21 cellular contexts compared by ENCODE assay signal in the genomic region with DNA sequence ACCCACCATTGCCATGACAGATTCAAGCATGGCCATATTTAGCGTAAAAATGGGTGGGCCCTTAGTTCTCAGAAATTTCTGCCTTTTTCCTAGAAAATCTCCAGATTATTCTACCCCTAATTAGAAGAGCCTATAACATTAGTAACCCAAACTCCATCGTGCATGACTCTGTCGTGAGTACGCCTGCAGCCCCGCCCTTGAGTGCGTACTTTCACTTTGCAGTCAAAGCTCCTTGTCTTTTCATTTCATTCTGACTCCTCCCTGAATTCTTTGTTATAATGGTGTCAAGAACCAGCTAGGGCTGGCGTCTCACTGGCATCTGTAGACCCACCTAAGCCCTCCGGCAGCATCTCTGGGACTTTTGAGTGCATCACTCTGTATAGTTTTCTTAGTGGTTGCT.
"Had no signal": no experiment of that assay in that cellular context is flagged by ENCODE, and none has a peak within 500 bp of the region (broad histone marks: within the 10 kb centered on the region; RNA-seq: fewer than 3 reads in every experiment).

No MANE protein-coding gene starts in this region.

- DNase-seq: activated CD4-positive, alpha-beta memory T cell treated with anti-CD3 and anti-CD28 coated beads, Interleukin-2, amount 10 ng/mL, durations not matched to agents 7 days and 5 days; activated CD4-positive, alpha-beta T cell treated with anti-CD3 and anti-CD28 coated beads, Interleukin-2, amount 10 ng/mL, durations not matched to agents 24 days and 14 days; activated gamma-delta T cell treated with Interleukin-2 at 50 U/mL for 16 hours; activated T-cell treated with anti-CD3 and anti-CD28 coated beads, Interleukin-2, amount 50 U/mL, for 1 hour; adrenal gland; cerebellar nuclear complex; cortex of kidney; heart right ventricle; left lung; spleen; stimulated activated CD4-positive, alpha-beta T cell treated with anti-CD3 and anti-CD28 coated beads, Interleukin-4, amount 100 ng/mL, for 24 hours; stimulated activated naive CD8-positive, alpha-beta T cell treated with anti-CD3 and anti-CD28 coated beads, Interleukin-15, Interleukin-2, amounts not matched to agents 100 U/mL and 50 U/mL, for 24 hours; substantia nigra; thyroid gland had no signal

- H3K4me3 ChIP-seq: adrenal gland, heart right ventricle, left lung, lung, spleen, thyroid gland had no signal

- H3K36me3 Mint-ChIP-seq: activated naive CD8-positive, alpha-beta T cell; natural killer cell treated with Interleukin-12 subunit alpha and Interleukin-12 subunit beta and Interleukin-15 and Interleukin-18, amount 100 ng/mL, for 72 hours had no signal

- H3K27me3 ChIP-seq: adrenal gland, heart right ventricle, left lung, spleen, thyroid gland had no signal

- H3K4me1 ChIP-seq: adrenal gland, heart right ventricle, left lung, spleen, thyroid gland had no signal

- ATAC-seq: activated CD4-positive, CD25-positive, alpha-beta regulatory T cell treated with anti-CD3 and anti-CD28 coated beads, Interleukin-2, amount 50 U/mL, for 24 hours; heart right ventricle; left lung; natural killer cell treated with Interleukin-12 subunit alpha and Interleukin-12 subunit beta and Interleukin-15 and Interleukin-18, amount 100 ng/mL, for 72 hours; stimulated activated naive CD8-positive, alpha-beta T cell treated with anti-CD3 and anti-CD28 coated beads, Interleukin-15, Interleukin-2, amounts not matched to agents 100 U/mL and 50 U/mL, for 24 hours had no signal

- H3K27ac Mint-ChIP-seq: activated CD4-positive, alpha-beta memory T cell treated with anti-CD3 and anti-CD28 coated beads, Interleukin-2, amount 10 ng/mL, durations not matched to agents 7 days and 5 days; activated CD4-positive, alpha-beta T cell treated with anti-CD3 and anti-CD28 coated beads, Interleukin-2, amount 10 ng/mL, durations not matched to agents 24 days and 14 days; activated naive CD8-positive, alpha-beta T cell; natural killer cell treated with Interleukin-12 subunit alpha and Interleukin-12 subunit beta and Interleukin-15 and Interleukin-18, amount 100 ng/mL, for 72 hours; progenitor cell of endocrine pancreas had no signal

- H3K36me3 ChIP-seq: adrenal gland, heart right ventricle, left lung, spleen, thyroid gland had no signal

- H3K9me3 Mint-ChIP-seq: activated CD4-positive, alpha-beta memory T cell treated with anti-CD3 and anti-CD28 coated beads, Interleukin-2, amount 10 ng/mL, durations not matched to agents 7 days and 5 days; activated CD4-positive, alpha-beta T cell treated with anti-CD3 and anti-CD28 coated beads, Interleukin-2, amount 10 ng/mL, durations not matched to agents 24 days and 14 days had no signal

- H3K27ac ChIP-seq: adrenal gland, epithelial cell of prostate, heart right ventricle, left lung, spleen, thyroid gland, VCaP had no signal

- H3K9me3 ChIP-seq: adrenal gland, heart right ventricle, left lung, spleen, thyroid gland had no signal

- H3K4me3 Mint-ChIP-seq: activated CD4-positive, alpha-beta memory T cell treated with anti-CD3 and anti-CD28 coated beads, Interleukin-2, amount 10 ng/mL, durations not matched to agents 7 days and 5 days; activated CD4-positive, alpha-beta T cell treated with anti-CD3 and anti-CD28 coated beads, Interleukin-2, amount 10 ng/mL, durations not matched to agents 24 days and 14 days; activated naive CD8-positive, alpha-beta T cell; natural killer cell treated with Interleukin-12 subunit alpha and Interleukin-12 subunit beta and Interleukin-15 and Interleukin-18, amount 100 ng/mL, for 72 hours had no signal
